18 cellular contexts compared by ENCODE assay signal in genomic region chr20:47297746-47298145, GRCh38. TPM values are rescaled to one million over a fixed set of nuclear protein-coding genes. Genes with fewer than 3 reads are reported as not detected.
A peak's percentile ranks its signal among the peaks of the same experiment; 100 is the strongest.
DNase-seq lines count a peak whose midpoint lies in the region; ATAC-seq, FAIRE-seq and TF ChIP-seq lines count a peak whose summit lies in the region.
"Had no signal": no experiment of that assay in that cellular context is flagged by ENCODE, and none has a peak within 500 bp of the region (broad histone marks: within the 10 kb centered on the region; RNA-seq: fewer than 3 reads in every experiment).

No MANE protein-coding gene starts in this region.

- peak overlapping the region; percentile 69 for H3K27ac Mint-ChIP-seq in activated T-cell treated with anti-CD3 and anti-CD28 coated beads, Interleukin-2, amount 50 U/mL, for 24 hours
- H3K27ac Mint-ChIP-seq in nephron progenitor cell = peak overlapping the region; percentile 57
- H3K27ac Mint-ChIP-seq in activated naive CD4-positive, alpha-beta T cell treated with anti-CD3 and anti-CD28 coated beads for 36 hours = no peak overlapping the region
- H3K27ac Mint-ChIP-seq: HFFc6 had no signal

- TF ChIP-seq POLR2A in K562 (conservative IDR thresholded peaks at IDR 0.05) (no peak), testis (IDR thresholded peaks at IDR 0.05) (no peak)

- 91% methylated on average over 4 of the region's 4 CpGs for WGBS in K562 (ENCODE audit: insufficient coverage, low coverage, missing lambda C conversion rate)
- 89 to 93% methylated on average over 4 of the region's 4 CpGs for WGBS in testis, 2 donors

- no peak for TF ChIP-seq EP300 in K562 (IDR thresholded peaks at IDR 0.05; ENCODE audit: low read length)

- TF ChIP-seq RAD21 in K562 (CRISPR knock-in tag; conservative IDR thresholded peaks at IDR 0.05 in 1 of 2, IDR thresholded peaks at IDR 0.05 in 1 of 2) = no peak

- POLR2A ChIA-PET in K562 (lab: Yijun Ruan, JAX) = interaction anchor here (0.8 to 1.9 kb wide), 4 partner anchors 27 to 86 kb away, joined by 3 to 7 read pairs (median 4); no protein-coding TSS in a partner anchor

- peaks cover 90% of the 10 kb centered on the region for H3K36me3 Mint-ChIP-seq in activated T-cell treated with anti-CD3 and anti-CD28 coated beads, Interleukin-2, amount 50 U/mL, for 24 hours (ENCODE audit: low read depth)
- H3K36me3 Mint-ChIP-seq in nephron progenitor cell (ENCODE audit: low read depth) = peaks cover 69% of the 10 kb centered on the region
- H3K36me3 Mint-ChIP-seq in activated naive CD4-positive, alpha-beta T cell treated with anti-CD3 and anti-CD28 coated beads for 36 hours (ENCODE audit: low read depth) = peaks cover 29% of the 10 kb centered on the region

- peaks cover 97% of the 10 kb centered on the region for H3K36me3 ChIP-seq in K562 (ENCODE audit: control insufficient read depth, insufficient read depth, low read length)
- H3K36me3 ChIP-seq in testis (ENCODE audit: low read depth, missing control alignments) = no peaks in the 10 kb centered on the region

- H2AFZ ChIP-seq in K562 (ENCODE audit: low read depth, low read length) = no peak overlapping the region
- H2AFZ ChIP-seq: PC-9 had no signal

- no peaks in the 10 kb centered on the region for H3K9me1 ChIP-seq in K562 (ENCODE audit: control insufficient read depth, insufficient read depth, low read length)

- H3K4me3 ChIP-seq in K562 (no peak overlapping the region), testis (no peak overlapping the region)
- H3K4me3 ChIP-seq: BLaER1 treated with 17β-estradiol and CSF1 and Interleukin-3, amounts not matched to agents 10 nM and 100 nM; PC-9 had no signal

- H3K27ac ChIP-seq in K562 (ENCODE audit: extremely low read depth, low read depth, low read length) = no peak overlapping the region
- H3K27ac ChIP-seq in testis = no peak overlapping the region
- H3K27ac ChIP-seq: 22Rv1; BLaER1 treated with 17β-estradiol and CSF1 and Interleukin-3, amounts not matched to agents 10 nM and 100 nM; KMS-11; PC-9 had no signal

- no peak overlapping the region for H3K9ac ChIP-seq in K562 (ENCODE audit: insufficient read depth in 1 of 2, low read depth in 2 of 2, low read length in 2 of 2)
- H3K9ac ChIP-seq: BLaER1 treated with 17β-estradiol and CSF1 and Interleukin-3, amounts not matched to agents 10 nM and 100 nM; KMS-11 had no signal

- H3K27me3 ChIP-seq in K562 (ENCODE audit: control insufficient read depth in 2 of 2, insufficient read depth in 2 of 2, low read length in 2 of 2) = no peaks in the 10 kb centered on the region
- H3K27me3 ChIP-seq in testis = no peaks in the 10 kb centered on the region
- H3K27me3 ChIP-seq: BLaER1 treated with 17β-estradiol and CSF1 and Interleukin-3, amounts not matched to agents 10 nM and 100 nM had no signal

- H3K9me3 ChIP-seq in K562 (replicated peaks; ENCODE audit: control insufficient read depth, insufficient read depth, low read depth, low read length) = no peaks in the 10 kb centered on the region
- no peaks in the 10 kb centered on the region for H3K9me3 ChIP-seq in testis

- no peak for TF ChIP-seq CTCF in K562 (IDR thresholded peaks at IDR 0.05 in 2 of 3, conservative IDR thresholded peaks at IDR 0.05 in 1 of 3; ENCODE audit: insufficient read depth in 2 of 3, low read depth in 1 of 3, low read length in 3 of 3)
- TF ChIP-seq CTCF in nephron progenitor cell (IDR thresholded peaks at IDR 0.05) = no peak
- TF ChIP-seq CTCF in testis (IDR thresholded peaks at IDR 0.05) = no peak

- H3K4me2 ChIP-seq in K562 (ENCODE audit: insufficient read depth, low read length) = no peak overlapping the region
- H3K4me2 ChIP-seq: BLaER1 treated with 17β-estradiol and CSF1 and Interleukin-3, amounts not matched to agents 10 nM and 100 nM; KMS-11; PC-9 had no signal

- H3K4me3 Mint-ChIP-seq in activated T-cell treated with anti-CD3 and anti-CD28 coated beads, Interleukin-2, amount 50 U/mL, for 24 hours = no peak overlapping the region
- H3K4me3 Mint-ChIP-seq in nephron progenitor cell = no peak overlapping the region
- no peak overlapping the region for H3K4me3 Mint-ChIP-seq in activated naive CD4-positive, alpha-beta T cell treated with anti-CD3 and anti-CD28 coated beads for 36 hours
- H3K4me3 Mint-ChIP-seq: HFFc6 had no signal

- H3K27me3 Mint-ChIP-seq in activated T-cell treated with anti-CD3 and anti-CD28 coated beads, Interleukin-2, amount 50 U/mL, for 24 hours = no peaks in the 10 kb centered on the region
- H3K27me3 Mint-ChIP-seq in nephron progenitor cell (ENCODE audit: low read depth, poor library complexity) = no peaks in the 10 kb centered on the region
- no peaks in the 10 kb centered on the region for H3K27me3 Mint-ChIP-seq in activated naive CD4-positive, alpha-beta T cell treated with anti-CD3 and anti-CD28 coated beads for 36 hours (ENCODE audit: low read depth)

- in situ Hi-C loops in K562 (cut with MboI) = no loop called here

- no peak for FAIRE-seq in K562 (lab: Jason Lieb, UNC)
- FAIRE-seq in urothelium cell line (lab: Jason Lieb, UNC) = no peak
- FAIRE-seq: H1 had no signal

- peaks cover 93% of the 10 kb centered on the region for H3K79me2 ChIP-seq in K562 (ENCODE audit: control insufficient read depth, insufficient read depth, low read length)

- no peaks in the 10 kb centered on the region for H3K9me3 Mint-ChIP-seq in activated T-cell treated with anti-CD3 and anti-CD28 coated beads, Interleukin-2, amount 50 U/mL, for 24 hours
- H3K9me3 Mint-ChIP-seq in nephron progenitor cell = no peaks in the 10 kb centered on the region
- no peaks in the 10 kb centered on the region for H3K9me3 Mint-ChIP-seq in activated naive CD4-positive, alpha-beta T cell treated with anti-CD3 and anti-CD28 coated beads for 36 hours
- H3K9me3 Mint-ChIP-seq: HFFc6 had no signal

- H3K4me1 ChIP-seq in K562 (replicated peaks in 1 of 2; ENCODE audit: control insufficient read depth in 2 of 2, insufficient read depth in 2 of 2, low read length in 2 of 2) = no peaks in the 10 kb centered on the region; a peak in 2 of 5 replicates
- peaks cover under 1% of the 10 kb centered on the region for H3K4me1 ChIP-seq in testis

- CTCF ChIA-PET in K562 (lab: Yijun Ruan, JAX; ENCODE audit: low intra/inter-chr PET ratio) = interaction anchor here (1.8 kb wide), 1 partner anchor 86 kb away, joined by 30 read pairs; no protein-coding TSS in a partner anchor
- CTCF ChIA-PET in activated naive CD4-positive, alpha-beta T cell treated with anti-CD3 and anti-CD28 coated beads for 36 hours (lab: Charles Lee) = interaction anchor here (0.7 to 3.0 kb wide), 3 partner anchors 24 to 86 kb away, joined by 3 to 16 read pairs (median 15); no protein-coding TSS in a partner anchor

- no peaks in the 10 kb centered on the region for H4K20me1 ChIP-seq in K562 (replicated peaks; ENCODE audit: control insufficient read depth, insufficient read depth, low read length)

- intact Hi-C loops in K562 (cut with micrococcal nuclease) = loop anchor here (1.0 kb wide), 1 partner anchor 87 kb away; no protein-coding TSS in a partner anchor
- intact Hi-C loops in testis (cut with DNase I; ENCODE audit: low total_unique reads) = no loop called here
- intact Hi-C loops in activated naive CD4-positive, alpha-beta T cell treated with anti-CD3 and anti-CD28 coated beads for 36 hours (cut with micrococcal nuclease) = loop anchor here (1.0 kb wide), 1 partner anchor 86 kb away; no protein-coding TSS in a partner anchor

- ATAC-seq in K562 = no peak

- no peak for DNase-seq in activated T-cell treated with anti-CD3 and anti-CD28 coated beads, Interleukin-2, amount 50 U/mL, for 24 hours
- no peak for DNase-seq in activated T-cell treated with anti-CD3 and anti-CD28 coated beads for 4 hours
- DNase-seq in K562 (ENCODE audit: extremely low read depth in 1 of 4, low spot score in 3 of 4) = no peak
- no peak for DNase-seq in nephron progenitor cell
- peak; percentile 9 for DNase-seq in testis
- no peak for DNase-seq in activated naive CD4-positive, alpha-beta T cell treated with anti-CD3 and anti-CD28 coated beads for 36 hours
- no peak for DNase-seq in foreskin melanocyte
- DNase-seq in urothelium cell line (ENCODE audit: low spot score) = no peak
- DNase-seq: HFFc6, NCI-H1092, NCI-H446, NCI-H748 treated with DMSO at 0.1 percent for 48 hours, PC-9, Right ventricle myocardium superior had no signal

- TSS peak; percentile 4 for BruUV-seq in K562 (replicated peaks; lab: Mats Ljungman, UMichigan)

- peaks cover 18% of the 10 kb centered on the region for H3K4me1 Mint-ChIP-seq in activated T-cell treated with anti-CD3 and anti-CD28 coated beads, Interleukin-2, amount 50 U/mL, for 24 hours (ENCODE audit: low read depth)
- no peaks in the 10 kb centered on the region for H3K4me1 Mint-ChIP-seq in nephron progenitor cell
- H3K4me1 Mint-ChIP-seq in activated naive CD4-positive, alpha-beta T cell treated with anti-CD3 and anti-CD28 coated beads for 36 hours (ENCODE audit: low read depth) = peaks cover 17% of the 10 kb centered on the region

TF ChIP-seq in K562, 482 proteins besides CTCF, POLR2A, EP300 and RAD21:
- TF ChIP-seq TEAD2 (tag; IDR thresholded peaks at IDR 0.05) (no peak), RBM22 (IDR thresholded peaks at IDR 0.05; ENCODE audit: low read depth, low read length, poor library complexity, severe bottlenecking) (peak; percentile 14)

RNA-seq across cellular contexts. Expression of gene ZMYND8, which starts 58.8 kb away (rescaled TPM):
- total RNA-seq in K562 (2011; cell fraction: chromatin; rRNA removed; ENCODE audit: low replicate concordance) = 399 and 515 TPM in 2 replicates
- total RNA-seq in K562 (2011; cell fraction: nucleolus; rRNA removed) = 184 and 194 TPM in 2 replicates
- 232 and 241 TPM in 2 replicates for total RNA-seq in K562 (2011; cell fraction: nucleoplasm; rRNA removed)
- total RNA-seq in K562 (2014; rRNA removed) = 51.8 and 62.6 TPM in 2 replicates
- 71.9 and 79.2 TPM in 2 replicates for total RNA-seq in K562 (2014; rRNA removed; fragmentation: Illumina TruSeq; extraction: Trizol)
- total RNA-seq in K562 (2015; rRNA removed; fragmentation: Illumina TruSeq; extraction: Trizol) = 65.3 and 67.3 TPM in 2 replicates
- total RNA-seq in K562 (2021) = 129 and 148 TPM in 2 replicates
- polyA plus RNA-seq in K562 (2011; rRNA removed) = 80.8 and 95.0 TPM in 2 replicates
- 42.9 and 46.7 TPM in 2 replicates for polyA plus RNA-seq in K562 (2011; cell fraction: cytosol; rRNA removed)
- 147 and 184 TPM in 2 replicates for polyA plus RNA-seq in K562 (2011; cell fraction: nucleus; rRNA removed)
- polyA plus RNA-seq in K562 (2012) = 48.4 and 62.9 TPM in 2 replicates
- 97.2 and 121 TPM in 2 replicates for polyA plus RNA-seq in K562 (2014; fragmentation: Illumina TruSeq; extraction: Trizol)
- polyA plus RNA-seq in K562 (2014; fragmentation: Nextera tagmentation; extraction: Ambion mirVana) = 10 to 100 TPM; 31.8 to 58.0 TPM
- 63.9 and 79.5 TPM in 2 replicates for polyA plus RNA-seq in K562 (2014; rRNA removed)
- polyA minus RNA-seq in K562 (2011; rRNA and poly(A)+ RNA removed) = 140 and 160 TPM in 2 replicates
- polyA minus RNA-seq in K562 (2011; cell fraction: cytosol; rRNA and poly(A)+ RNA removed) = 71.6 and 73.2 TPM in 2 replicates
- 125 and 198 TPM in 2 replicates for polyA minus RNA-seq in K562 (2011; cell fraction: nucleus; rRNA and poly(A)+ RNA removed)
- 100 to 1,000 TPM in 1 of 2 donors, 10 to 100 TPM in 1; 87.2 to 102 TPM for total RNA-seq in testis
- 30.4 TPM for polyA plus RNA-seq in testis (ENCODE audit: insufficient read depth, low read depth, low replicate concordance)
- 10 to 100 TPM; 30.3 to 33.0 TPM for total RNA-seq in activated naive CD4-positive, alpha-beta T cell treated with anti-CD3 and anti-CD28 coated beads for 36 hours
